Comparison of ENCODE assay signal across 1 cellular context in genomic region chr16:84637709-84638108, GRCh38.
TF ChIP-seq lines count a peak whose summit lies in the region.

No MANE protein-coding gene starts in this region.

TF ChIP-seq in HepG2, 621 proteins besides CTCF, POLR2A, EP300 and RAD21:
- TF ChIP-seq ZNF138 (CRISPR knock-in tag; IDR thresholded peaks at IDR 0.05; ENCODE audit: low read depth) (no peak), ZNF770 (CRISPR knock-in tag; IDR thresholded peaks at IDR 0.05) (peak; percentile 59; the same call in 1 of the 2 replicates), ZSCAN22 (CRISPR knock-in tag; IDR thresholded peaks at IDR 0.05) (no peak), ZNF496 (CRISPR knock-in tag; IDR thresholded peaks at IDR 0.05; ENCODE audit: insufficient replicate concordance) (no peak), SNAI1 (CRISPR knock-in tag; IDR thresholded peaks at IDR 0.05; ENCODE audit: borderline replicate concordance) (no peak), POLR2G (IDR thresholded peaks at IDR 0.05; ENCODE audit: low read depth, low read length) (no peak), THRA (CRISPR knock-in tag; IDR thresholded peaks at IDR 0.05; ENCODE audit: borderline replicate concordance) (peak; percentile 55; the same call in 1 of the 2 replicates), JUNB (CRISPR knock-in tag; IDR thresholded peaks at IDR 0.05; ENCODE audit: borderline replicate concordance) (0 out of 2 replicates have a peak, but pooled peaks have one; percentile 40), TCF7 (IDR thresholded peaks at IDR 0.05; ENCODE audit: low read depth) (no peak), FOXK2 (IDR thresholded peaks at IDR 0.05) (no peak), ATF2 (CRISPR knock-in tag; IDR thresholded peaks at IDR 0.05) (no peak), ZNF879 (CRISPR knock-in tag; IDR thresholded peaks at IDR 0.05) (no peak)
TF ChIP-seq in HepG2: peak in this region for 3.
